Comparison of ENCODE assay signal across 8 cellular contexts in genomic region chr1:65174585-65174984, GRCh38. TPM values are rescaled to one million over a fixed set of nuclear protein-coding genes. Genes with fewer than 3 reads are reported as not detected.
DNase-seq lines count a peak whose midpoint lies in the region; ATAC-seq and TF ChIP-seq lines count a peak whose summit lies in the region.

No MANE protein-coding gene starts in this region.

- H3K4me1 ChIP-seq in BLaER1 treated with 17β-estradiol and CSF1 and Interleukin-3, amounts not matched to agents 10 nM and 100 nM = peaks cover 0 to 66% (median 33%) of the 10 kb centered on the region in 10 experiments; a peak in 16 of 20 replicates
- peaks cover 7 to 50% of the 10 kb centered on the region in 2 donors for H3K4me1 ChIP-seq in left lung

- peaks cover 9% of the 10 kb centered on the region for H3K4me1 Mint-ChIP-seq in activated T-helper 17 cell treated with anti-CD3 and anti-CD28 coated beads, Interleukin-2, amount 50 U/mL, for 72 hours

- H3K4me2 ChIP-seq in BLaER1 treated with 17β-estradiol and CSF1 and Interleukin-3, amounts not matched to agents 10 nM and 100 nM = peak overlapping the region in 7 of 11 experiments; percentile 11 to 67 (median 50); a peak in 7 of 22 replicates

- no peak overlapping the region for H3K27ac Mint-ChIP-seq in activated T-helper 17 cell treated with anti-CD3 and anti-CD28 coated beads, Interleukin-2, amount 50 U/mL, for 72 hours

- no peak overlapping the region for H3K9ac ChIP-seq in BLaER1 treated with 17β-estradiol and CSF1 and Interleukin-3, amounts not matched to agents 10 nM and 100 nM

- H4K20me1 ChIP-seq in BLaER1 treated with 17β-estradiol and CSF1 and Interleukin-3, amounts not matched to agents 10 nM and 100 nM = peaks cover 0 to 100% (median 3%) of the 10 kb centered on the region in 11 experiments; a peak in 7 of 22 replicates

- intact Hi-C loops in left lung (cut with DNase I) = no loop called here

- H3K27me3 ChIP-seq in BLaER1 treated with 17β-estradiol and CSF1 and Interleukin-3, amounts not matched to agents 10 nM and 100 nM = no peaks in the 10 kb centered on the region
- H3K27me3 ChIP-seq in left lung = no peaks in the 10 kb centered on the region

- no peaks in the 10 kb centered on the region for H3K9me3 Mint-ChIP-seq in activated T-helper 17 cell treated with anti-CD3 and anti-CD28 coated beads, Interleukin-2, amount 50 U/mL, for 72 hours

- DNase-seq in left lung (peak in 1 of 2 donors; percentile 69), NCI-H510A treated with DMSO at 0.1 percent for 48 hours (lab: John Stamatoyannopoulos, UW) (no peak), erythroblast (lab: John Stamatoyannopoulos, UW) (no peak)
- no peak for DNase-seq in stimulated activated CD4-positive, alpha-beta T cell treated with anti-CD3 and anti-CD28 coated beads, Interleukin-4, amount 100 ng/mL, for 24 hours

- H3K27ac ChIP-seq in BLaER1 treated with 17β-estradiol and CSF1 and Interleukin-3, amounts not matched to agents 10 nM and 100 nM = peak overlapping the region in 5 of 11 experiments; percentile 4 to 54 (median 38); a peak in 6 of 22 replicates
- no peak overlapping the region for H3K27ac ChIP-seq in left lung

- TF ChIP-seq CTCF in left lung (IDR thresholded peaks at IDR 0.05) = no peak

- H3K4me3 Mint-ChIP-seq in activated T-helper 17 cell treated with anti-CD3 and anti-CD28 coated beads, Interleukin-2, amount 50 U/mL, for 72 hours = no peak overlapping the region

- no peaks in the 10 kb centered on the region for H3K36me3 Mint-ChIP-seq in activated T-helper 17 cell treated with anti-CD3 and anti-CD28 coated beads, Interleukin-2, amount 50 U/mL, for 72 hours (ENCODE audit: low read depth)

- no peaks in the 10 kb centered on the region for H3K9me3 ChIP-seq in BLaER1 treated with 17β-estradiol and CSF1 and Interleukin-3, amounts not matched to agents 10 nM and 100 nM (replicated peaks in 1 of 11)
- no peaks in the 10 kb centered on the region for H3K9me3 ChIP-seq in left lung

- peaks cover 15% of the 10 kb centered on the region for H3K27me3 Mint-ChIP-seq in activated T-helper 17 cell treated with anti-CD3 and anti-CD28 coated beads, Interleukin-2, amount 50 U/mL, for 72 hours

- peaks cover 0 to 12% (median 0%) of the 10 kb centered on the region in 11 experiments; a peak in 5 of 22 replicates for H3K36me3 ChIP-seq in BLaER1 treated with 17β-estradiol and CSF1 and Interleukin-3, amounts not matched to agents 10 nM and 100 nM
- no peaks in the 10 kb centered on the region for H3K36me3 ChIP-seq in left lung

- H3K4me3 ChIP-seq in BLaER1 treated with 17β-estradiol and CSF1 and Interleukin-3, amounts not matched to agents 10 nM and 100 nM = no peak overlapping the region
- H3K4me3 ChIP-seq in left lung = no peak overlapping the region

- no peak for TF ChIP-seq POLR2A in erythroblast (IDR thresholded peaks at IDR 0.05; ENCODE audit: low read length)

- ATAC-seq in GM21390 (IDR thresholded peaks at IDR 0.05; ENCODE audit: unreplicated experiment) (peak; percentile 92), HG03558 (IDR thresholded peaks at IDR 0.05; ENCODE audit: extremely low read depth, unreplicated experiment) (peak; percentile 91), left lung (peak; percentile 76)
- ATAC-seq in activated T-helper 17 cell treated with anti-CD3 and anti-CD28 coated beads, Interleukin-2, amount 50 U/mL, for 72 hours (replicated peaks) = peak; percentile 31

RNA-seq across cellular contexts. Expression of gene AK4, which starts 26.6 kb away (rescaled TPM):
- 100 to 1,000 TPM; 112 to 142 TPM for total RNA-seq in activated T-helper 17 cell treated with anti-CD3 and anti-CD28 coated beads, Interleukin-2, amount 50 U/mL, for 72 hours
- 1 to 10 TPM; 3.3 to 8.7 TPM for total RNA-seq in left lung

Comparison
In these comparisons a context has a peak if more than half of its experiments do, and no peak if none do; other contexts are left out.
1. ATAC-seq: peak in every context shown above with its lines; median percentile 92 in GM21390; 91 in HG03558; 76 in left lung; 31 in activated T-helper 17 cell treated with anti-CD3 and anti-CD28 coated beads, Interleukin-2, amount 50 U/mL, for 72 hours.
2. RNA of gene AK4, which starts 26.6 kb away (total RNA-seq): 112 to 142 TPM in activated T-helper 17 cell treated with anti-CD3 and anti-CD28 coated beads, Interleukin-2, amount 50 U/mL, for 72 hours; 3.3 to 8.7 TPM in left lung; every median in the first group is over 10 times any median in the second.